In genomic region chr3:25662921-25663320, GRCh38 we compare ENCODE assay signal across 8 cellular contexts. TPM values are rescaled to one million over a fixed set of nuclear protein-coding genes. Genes with fewer than 3 reads are reported as not detected.
DNase-seq lines count a peak whose midpoint lies in the region; ATAC-seq and TF ChIP-seq lines count a peak whose summit lies in the region.

No MANE protein-coding gene starts in this region.

- H3K27ac ChIP-seq in CD8-positive, alpha-beta memory T cell (ENCODE audit: low read depth, low read length), result peak overlapping the region; percentile 86
- peak overlapping the region; percentile 64 for H3K27ac ChIP-seq in PC-9
- H3K27ac ChIP-seq in neuronal stem cell (replicated peaks; ENCODE audit: low read length), result no peak overlapping the region

- no peak overlapping the region for H3K4ac ChIP-seq in neuronal stem cell (ENCODE audit: low read length)

- TF ChIP-seq CTCF in PC-9 (conservative IDR thresholded peaks at IDR 0.05) (no peak), epithelial cell of esophagus (IDR thresholded peaks at IDR 0.05; ENCODE audit: insufficient read depth, low read depth, low read length, missing control alignments) (no peak), GM10248 (IDR thresholded peaks at IDR 0.05; ENCODE audit: control extremely low read depth, extremely low read depth, low read depth, missing control alignments) (no peak)

- peak overlapping the region; percentile 80; the same call in 1 of the 2 replicates for H2AFZ ChIP-seq in PC-9
- H2AFZ ChIP-seq in neuronal stem cell (ENCODE audit: low read length), result no peak overlapping the region

- no peak overlapping the region for H3K18ac ChIP-seq in neuronal stem cell (ENCODE audit: low read length)

- H3K36me3 Mint-ChIP-seq in CD8-positive, alpha-beta memory T cell, result peaks cover 0 to 24% (median 0%) of the 10 kb centered on the region in 3 donors

- peak overlapping the region; percentile 90 to 100 (median 97) for H3K4me3 Mint-ChIP-seq in CD8-positive, alpha-beta memory T cell

- no peak overlapping the region for H2BK5ac ChIP-seq in neuronal stem cell (ENCODE audit: low read length)

- H3K4me1 ChIP-seq in CD8-positive, alpha-beta memory T cell (ENCODE audit: insufficient read depth, low read length), result peaks cover 55% of the 10 kb centered on the region
- H3K4me1 ChIP-seq in PC-9 (replicated peaks; ENCODE audit: insufficient read depth), result peaks cover 17% of the 10 kb centered on the region
- H3K4me1 ChIP-seq in neuronal stem cell (ENCODE audit: control insufficient read depth in 2 of 2, insufficient read depth in 1 of 2, low read depth in 1 of 2, low read length in 2 of 2), result peaks cover 4 to 7% of the 10 kb centered on the region in 2 donors

- no peak overlapping the region for H4K8ac ChIP-seq in neuronal stem cell (ENCODE audit: low read depth, low read length)

- H3K23ac ChIP-seq in neuronal stem cell (ENCODE audit: low read depth, low read length, poor library complexity), result no peak overlapping the region

- no peaks in the 10 kb centered on the region for H3K9me2 ChIP-seq in PC-9 (ENCODE audit: insufficient read depth)

- H2BK12ac ChIP-seq in neuronal stem cell (ENCODE audit: low read length), result no peak overlapping the region

- H3K27ac Mint-ChIP-seq in CD8-positive, alpha-beta memory T cell, result peak overlapping the region; percentile 95 to 100 (median 98)

- no peak overlapping the region for H4K91ac ChIP-seq in neuronal stem cell (ENCODE audit: low read depth, low read length, poor library complexity)

- H2BK15ac ChIP-seq in neuronal stem cell (ENCODE audit: low read length), result no peak overlapping the region

- WGBS in neuronal stem cell (ENCODE audit: extremely low coverage in 2 of 2, insufficient read length in 2 of 2, insufficient replicate concordance in 1 of 2), 2 donors, result no CpG with 5 or more reads among the region's 4 CpGs

- H3F3A ChIP-seq in PC-9 (ENCODE audit: insufficient read depth, low read depth), result peaks cover 5% of the 10 kb centered on the region; the same call in 1 of the 2 replicates

- no peaks in the 10 kb centered on the region for H3K9me3 Mint-ChIP-seq in CD8-positive, alpha-beta memory T cell

- ATAC-seq in HG02840 (IDR thresholded peaks at IDR 0.05; ENCODE audit: low FRiP score, unreplicated experiment), result no peak
- ATAC-seq in GM18511 (IDR thresholded peaks at IDR 0.05; ENCODE audit: unreplicated experiment), result no peak

- H3K36me3 ChIP-seq in CD8-positive, alpha-beta memory T cell (ENCODE audit: insufficient read depth, low read length), result no peaks in the 10 kb centered on the region
- H3K36me3 ChIP-seq in PC-9 (ENCODE audit: low read depth) (no peaks in the 10 kb centered on the region), neuronal stem cell (replicated peaks in 1 of 2; ENCODE audit: control insufficient read depth in 2 of 2, insufficient read depth in 2 of 2, low read length in 2 of 2) (no peaks in the 10 kb centered on the region)

- H3K14ac ChIP-seq in neuronal stem cell (ENCODE audit: low read length), result no peak overlapping the region

- DNase-seq in CD8-positive, alpha-beta memory T cell, result no peak
- DNase-seq in PC-9 (no peak), epithelial cell of esophagus (ENCODE audit: low read depth) (no peak), neuronal stem cell (ENCODE audit: low spot score) (no peak), dedifferentiated amniotic fluid mesenchymal stem cell (ENCODE audit: extremely low spot score) (no peak), GM10248 (ENCODE audit: extremely low spot score) (no peak)

- H2BK120ac ChIP-seq in neuronal stem cell (ENCODE audit: low read depth, low read length), result no peak overlapping the region

- H3K4me3 ChIP-seq in CD8-positive, alpha-beta memory T cell (ENCODE audit: low read length), result peak overlapping the region; percentile 72
- H3K4me3 ChIP-seq in PC-9, result peak overlapping the region; percentile 89
- H3K4me3 ChIP-seq in epithelial cell of esophagus (ENCODE audit: low read length), result peak overlapping the region; percentile 80
- H3K4me3 ChIP-seq in neuronal stem cell (ENCODE audit: low read length in 2 of 2), result peak overlapping the region; percentile 61 to 99

- no peak overlapping the region for H3K9ac ChIP-seq in neuronal stem cell (ENCODE audit: low read depth, low read length, poor library complexity)

- peaks cover 21% of the 10 kb centered on the region for H4K20me1 ChIP-seq in PC-9 (ENCODE audit: insufficient read depth)

- POLR2A ChIA-PET in CD8-positive, alpha-beta memory T cell (lab: Charles Lee), result no interaction called here
- POLR2A ChIA-PET in PC-9 (lab: Charles Lee; ENCODE audit: unreplicated experiment) (no interaction called here), GM10248 (lab: Yijun Ruan, JAX) (no interaction called here)

- intact Hi-C loops in PC-9 (cut with micrococcal nuclease; ENCODE audit: unreplicated experiment), result loop anchor here (5.0 kb wide), 1 partner anchor 54 kb away; no protein-coding TSS in a partner anchor

- no peak overlapping the region for H2AK5ac ChIP-seq in neuronal stem cell (ENCODE audit: low read depth, low read length)

- H3K27me3 ChIP-seq in CD8-positive, alpha-beta memory T cell (ENCODE audit: insufficient read depth, low read length, poor library complexity, severe bottlenecking), result no peaks in the 10 kb centered on the region
- H3K27me3 ChIP-seq in PC-9 (ENCODE audit: insufficient read depth, low read depth) (no peaks in the 10 kb centered on the region), neuronal stem cell (ENCODE audit: control insufficient read depth in 3 of 3, insufficient read depth in 3 of 3, low read depth in 1 of 3, low read length in 3 of 3) (no peaks in the 10 kb centered on the region)

- no peaks in the 10 kb centered on the region for H3K9me3 ChIP-seq in CD8-positive, alpha-beta memory T cell (ENCODE audit: low read length)
- H3K9me3 ChIP-seq in PC-9 (ENCODE audit: insufficient read depth, low read depth) (no peaks in the 10 kb centered on the region), neuronal stem cell (replicated peaks in 1 of 2; ENCODE audit: control insufficient read depth in 2 of 2, insufficient read depth in 1 of 2, low read depth in 1 of 2, low read length in 2 of 2) (no peaks in the 10 kb centered on the region)

- no TSS peak for BruUV-seq in PC-9 (replicated peaks; lab: Mats Ljungman, UMichigan)

- H3K4me1 Mint-ChIP-seq in CD8-positive, alpha-beta memory T cell, result peaks cover 54 to 73% (median 72%) of the 10 kb centered on the region in 3 donors

- H3K79me2 ChIP-seq in PC-9 (ENCODE audit: low read depth), result peaks cover 55% of the 10 kb centered on the region

- peaks cover 0 to 4% of the 10 kb centered on the region in 2 donors for H3K27me3 Mint-ChIP-seq in CD8-positive, alpha-beta memory T cell

- CTCF ChIA-PET in CD8-positive, alpha-beta memory T cell (lab: Charles Lee), result interaction anchor here (1.5 kb wide), 1 partner anchor 15 kb away, joined by 9 read pairs; no protein-coding TSS in a partner anchor
- CTCF ChIA-PET in PC-9 (lab: Charles Lee) (no interaction called here), GM10248 (lab: Yijun Ruan, JAX) (interaction anchor here (1.6 kb wide), 1 partner anchor 15 kb away, joined by 7 read pairs; no protein-coding TSS in a partner anchor)

- no peaks in the 10 kb centered on the region for H3K79me1 ChIP-seq in neuronal stem cell (ENCODE audit: low read depth, low read length)

- peak overlapping the region; percentile 98 for H3K4me2 ChIP-seq in PC-9
- H3K4me2 ChIP-seq in neuronal stem cell (ENCODE audit: insufficient read depth, low read length, poor library complexity, severe bottlenecking), result peak overlapping the region; percentile 74

RNA-seq across cellular contexts. Expression of gene TOP2B, which starts 1.8 kb away (rescaled TPM):
- 10 to 100 TPM; 96.5 to 98.6 TPM for total RNA-seq in CD8-positive, alpha-beta memory T cell
- 99.6 TPM for polyA plus RNA-seq in CD8-positive, alpha-beta memory T cell
- 80.1 and 106 TPM in 2 replicates for total RNA-seq in PC-9 (2021)
- 108 TPM for polyA plus RNA-seq in neuronal stem cell (2013, experiment 1 of 2)
- polyA plus RNA-seq in neuronal stem cell (2013, experiment 2 of 2), result 109 TPM
